14 cellular contexts compared by ENCODE assay signal in the genomic region with DNA sequence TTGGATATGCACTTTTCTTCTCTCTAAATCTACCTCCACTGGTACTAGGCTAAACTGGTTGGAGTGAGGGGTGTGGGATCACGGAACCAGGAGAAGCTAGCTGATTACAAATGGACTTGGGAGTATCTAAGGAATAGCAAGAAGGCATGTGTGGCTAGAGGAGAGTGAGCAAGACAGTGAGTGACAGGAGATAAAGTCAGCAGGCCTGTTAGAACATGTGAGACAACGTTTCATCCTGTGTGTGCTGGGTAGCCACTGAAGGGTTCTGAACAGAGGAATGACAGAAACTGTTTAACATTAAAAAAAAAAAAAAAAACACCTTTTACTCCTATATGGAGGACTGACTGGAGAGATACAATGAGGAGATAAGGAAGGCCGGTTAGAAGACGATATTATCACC. TPM values are rescaled to one million over a fixed set of nuclear protein-coding genes. Genes with fewer than 3 reads are reported as not detected.
DNase-seq lines count a peak whose midpoint lies in the region; ATAC-seq and TF ChIP-seq lines count a peak whose summit lies in the region.
"Had no signal": no experiment of that assay in that cellular context is flagged by ENCODE, and none has a peak within 500 bp of the region (broad histone marks: within the 10 kb centered on the region; RNA-seq: fewer than 3 reads in every experiment).

No MANE protein-coding gene starts in this region.

- H4K20me1 ChIP-seq in IMR-90 (ENCODE audit: insufficient read depth, low read length) (no peaks in the 10 kb centered on the region), MM.1S (ENCODE audit: insufficient read depth, low read length) (no peaks in the 10 kb centered on the region)

- no peaks in the 10 kb centered on the region for H3K9me2 ChIP-seq in MM.1S (replicated peaks; ENCODE audit: insufficient read depth, low read length)

- TF ChIP-seq CTCF in IMR-90 (conservative IDR thresholded peaks at IDR 0.05; ENCODE audit: low read depth, low read length) (no peak), ascending aorta (IDR thresholded peaks at IDR 0.05) (no peak), gastrocnemius medialis (IDR thresholded peaks at IDR 0.05 in 4 of 5, conservative IDR thresholded peaks at IDR 0.05 in 1 of 5) (no peak), MM.1S (IDR thresholded peaks at IDR 0.05; ENCODE audit: low read length) (no peak)

- peak overlapping the region in 1 of 2 experiments; percentile 38; a peak in 1 of 4 replicates for H4K8ac ChIP-seq in IMR-90 (ENCODE audit: low read depth in 2 of 2, low read length in 2 of 2)

- H3K9ac ChIP-seq in IMR-90 (ENCODE audit: low read depth, low read length) (no peak overlapping the region), MM.1S (ENCODE audit: low read length) (no peak overlapping the region)

- peak overlapping the region; percentile 45; the same call in 1 of the 2 replicates for H2BK20ac ChIP-seq in IMR-90 (ENCODE audit: low read depth, low read length)

- no peaks in the 10 kb centered on the region for H3K79me2 ChIP-seq in MM.1S (ENCODE audit: low read length)

- CTCF ChIA-PET in IMR-90 (lab: Yijun Ruan, JAX) = no interaction called here

- intact Hi-C loops in IMR-90 (cut with micrococcal nuclease) (no loop called here), ascending aorta (cut with DNase I) (loop anchor here (5.0 kb wide), 2 partner anchors 32 to 52 kb away; partner anchors contain the start of gene ZNF438), left ventricle myocardium superior (cut with micrococcal nuclease) (no loop called here), gastrocnemius medialis (cut with DNase I; ENCODE audit: low total_unique reads) (loop anchor here (2.0 to 5.0 kb wide), 3 partner anchors 19 to 1383 kb away; no protein-coding TSS in a partner anchor)

- no peak overlapping the region for H2AK9ac ChIP-seq in IMR-90 (replicated peaks; ENCODE audit: low read depth, low read length, poor library complexity)

- no peak overlapping the region for H3K18ac ChIP-seq in IMR-90 (ENCODE audit: low read depth, low read length)

- H3K56ac ChIP-seq in IMR-90 (ENCODE audit: extremely low read depth, insufficient read depth, low read length) = no peak overlapping the region

- POLR2A ChIA-PET in IMR-90 (lab: Charles Lee; ENCODE audit: unreplicated experiment) = no interaction called here

- dilution Hi-C loops in IMR-90 (cut with HindIII; ENCODE audit: low sequenced_read_pairs, unreplicated experiment) = no loop called here

- H3K4me1 ChIP-seq in IMR-90 (ENCODE audit: control insufficient read depth, insufficient read depth, low read length) = peaks cover 7% of the 10 kb centered on the region
- peaks cover 6 to 30% of the 10 kb centered on the region in 2 donors for H3K4me1 ChIP-seq in ascending aorta
- H3K4me1 ChIP-seq in gastrocnemius medialis = peaks cover 32 to 52% of the 10 kb centered on the region in 2 donors
- H3K4me1 ChIP-seq in MM.1S (ENCODE audit: low read length) = no peaks in the 10 kb centered on the region

- peaks cover 6% of the 10 kb centered on the region; the same call in 1 of the 2 replicates for H3K9me1 ChIP-seq in IMR-90 (ENCODE audit: insufficient read depth, low read length)

- no peak overlapping the region for H2AFZ ChIP-seq in IMR-90 (replicated peaks; ENCODE audit: low read length, poor library complexity)
- no peak overlapping the region for H2AFZ ChIP-seq in MM.1S (ENCODE audit: low read length)
- H2AFZ ChIP-seq: GM23338 had no signal

- H3K9me3 ChIP-seq in IMR-90 (ENCODE audit: control insufficient read depth, insufficient read depth, low read length) (no peaks in the 10 kb centered on the region), ascending aorta (peaks cover 0 to 1% of the 10 kb centered on the region in 2 donors), gastrocnemius medialis (no peaks in the 10 kb centered on the region), MM.1S (replicated peaks; ENCODE audit: insufficient read depth, low read length) (no peaks in the 10 kb centered on the region)

- H3K27ac ChIP-seq in IMR-90 (ENCODE audit: insufficient read depth, low read length) (no peak overlapping the region), ascending aorta (peak overlapping the region; percentile 54 to 68), gastrocnemius medialis (peak overlapping the region; percentile 82 to 91 (median 84)), MM.1S (ENCODE audit: low read length) (no peak overlapping the region)

- DNase-seq in IMR-90 (no peak), ascending aorta (ENCODE audit: low spot score in 2 of 2) (no peak), left ventricle myocardium superior (no peak), gastrocnemius medialis (no peak), SKM-1 (lab: John Stamatoyannopoulos, UW; ENCODE audit: unreplicated experiment) (no peak), MM.1S (no peak)
- DNase-seq: KG1, NCI-H1105, NCI-H187, NCI-H446, NCI-H748 treated with DMSO at 0.1 percent for 48 hours, SHP77 treated with DMSO at 0.1 percent for 48 hours had no signal

- H3K23ac ChIP-seq in IMR-90 (ENCODE audit: low read depth, low read length) = no peak overlapping the region

- 0 out of 2 replicates have a peak overlapping the region, but pooled peaks have one; percentile 46 for H3K14ac ChIP-seq in IMR-90 (replicated peaks; ENCODE audit: low read depth, low read length)

- no CpG with 5 or more reads among the region's 4 CpGs for WGBS in IMR-90 (ENCODE audit: extremely low coverage in 2 of 2, insufficient read length in 1 of 2), 2 experiments

- in situ Hi-C loops in IMR-90 (cut with MboI; ENCODE audit: low sequenced_read_pairs) = no loop called here
- in situ Hi-C loops in gastrocnemius medialis (cut with MboI; ENCODE audit: low sequenced_read_pairs in 4 of 4) = no loop called here

- no peaks in the 10 kb centered on the region for H3F3A ChIP-seq in MM.1S (ENCODE audit: insufficient read depth, low read length)

- H3K79me1 ChIP-seq in IMR-90 (ENCODE audit: low read depth in 1 of 2, low read length in 2 of 2) = peaks cover 1 to 22% of the 10 kb centered on the region in 2 experiments; a peak in 2 of 4 replicates

- H3K27me3 ChIP-seq in IMR-90 (ENCODE audit: control insufficient read depth, insufficient read depth, low read length) = no peaks in the 10 kb centered on the region
- H3K27me3 ChIP-seq in ascending aorta = no peaks in the 10 kb centered on the region
- H3K27me3 ChIP-seq in gastrocnemius medialis = no peaks in the 10 kb centered on the region
- H3K27me3 ChIP-seq in MM.1S (replicated peaks; ENCODE audit: insufficient read depth, low read length) = no peaks in the 10 kb centered on the region

- TF ChIP-seq POLR2A in IMR-90 (IDR thresholded peaks at IDR 0.05; ENCODE audit: low read depth, low read length) (no peak), gastrocnemius medialis (IDR thresholded peaks at IDR 0.05) (no peak)

- H2BK15ac ChIP-seq in IMR-90 (ENCODE audit: low read depth, low read length) = no peak overlapping the region

- TF ChIP-seq RAD21 in IMR-90 (IDR thresholded peaks at IDR 0.05; ENCODE audit: low read length) = no peak

- no TSS peak for BruUV-seq in IMR-90 (replicated peaks; lab: Mats Ljungman, UMichigan)

- no peak overlapping the region for H2BK5ac ChIP-seq in IMR-90 (ENCODE audit: low read depth, low read length, poor library complexity, severe bottlenecking)

- no peak overlapping the region for H4K5ac ChIP-seq in IMR-90 (ENCODE audit: low read depth, low read length)

- H3K4me2 ChIP-seq in IMR-90 (ENCODE audit: low read depth, low read length) (no peak overlapping the region), MM.1S (ENCODE audit: low read depth, low read length) (no peak overlapping the region)
- H3K4me2 ChIP-seq: GM23338 had no signal

- H3K4ac ChIP-seq in IMR-90 (ENCODE audit: low read depth, low read length) = peak overlapping the region; percentile 46

- H2BK120ac ChIP-seq in IMR-90 (ENCODE audit: low read depth, low read length) = no peak overlapping the region

- H3K4me3 ChIP-seq in IMR-90 (ENCODE audit: insufficient read depth, low read depth, low read length) (no peak overlapping the region), ascending aorta (no peak overlapping the region), gastrocnemius medialis (no peak overlapping the region), MM.1S (ENCODE audit: low read length) (no peak overlapping the region)
- H3K4me3 ChIP-seq: GM23338 had no signal

- H2AK5ac ChIP-seq in IMR-90 (ENCODE audit: low read depth, low read length) = peak overlapping the region; percentile 82; the same call in 1 of the 2 replicates

- H3K36me3 ChIP-seq in IMR-90 (ENCODE audit: control insufficient read depth, insufficient read depth, low read length) = no peaks in the 10 kb centered on the region
- no peaks in the 10 kb centered on the region for H3K36me3 ChIP-seq in ascending aorta
- no peaks in the 10 kb centered on the region for H3K36me3 ChIP-seq in gastrocnemius medialis
- H3K36me3 ChIP-seq in MM.1S (replicated peaks; ENCODE audit: insufficient read depth, low read length) = no peaks in the 10 kb centered on the region

- ATAC-seq in IMR-90 (ENCODE audit: low read depth) = no peak
- ATAC-seq in left ventricle myocardium superior = peak; percentile 21
- no peak for ATAC-seq in gastrocnemius medialis
- ATAC-seq in HG02973 (IDR thresholded peaks at IDR 0.05; ENCODE audit: unreplicated experiment) = no peak
- ATAC-seq: GM23338 had no signal

- no peak overlapping the region; the same call in 1 of the 2 replicates for H4K91ac ChIP-seq in IMR-90 (ENCODE audit: insufficient read depth, low read depth, low read length)

TF ChIP-seq in IMR-90, 13 proteins besides CTCF, POLR2A, EP300 and RAD21 (continues in another document):
- TF ChIP-seq CHD1 (IDR thresholded peaks at IDR 0.05; ENCODE audit: low read depth, low read length) (no peak), RFX5 (IDR thresholded peaks at IDR 0.05; ENCODE audit: low read depth, low read length) (no peak), MXI1 (IDR thresholded peaks at IDR 0.05; ENCODE audit: borderline replicate concordance, low read depth, low read length) (no peak), BHLHE40 (IDR thresholded peaks at IDR 0.05; ENCODE audit: low read depth, low read length) (no peak), NFE2L2 (IDR thresholded peaks at IDR 0.05; ENCODE audit: low read depth, low read length) (no peak), MAFK (IDR thresholded peaks at IDR 0.05; ENCODE audit: low read depth, low read length) (no peak)

RNA-seq across cellular contexts. Expression of gene ZNF438, which starts 51.7 kb away (rescaled TPM):
- total RNA-seq in IMR-90 (2012; rRNA removed) (2.8 and 2.9 TPM in 2 replicates), ascending aorta (1.7 TPM), left ventricle myocardium superior (13.9 TPM), gastrocnemius medialis (10 to 100 TPM; 14.4 to 37.0 (median 26.5) TPM)
- 1.8 TPM in 2 replicates for polyA plus RNA-seq in IMR-90 (2012; rRNA removed)
- polyA plus RNA-seq in IMR-90 (2012; cell fraction: cytosol; rRNA removed) = 0.75 and 0.88 TPM in 2 replicates
- polyA plus RNA-seq in IMR-90 (2012; cell fraction: nucleus; rRNA removed; ENCODE audit: low replicate concordance) = 1.1 and 4.6 TPM in 2 replicates

Comparison
In these comparisons a context has a peak if more than half of its experiments do, and no peak if none do; other contexts are left out.
1. H3K27ac ChIP-seq: peak in ascending aorta (2 of 2) and gastrocnemius medialis (4 of 4); none in IMR-90 (single experiment) and MM.1S (single experiment).
2. intact Hi-C loops: an anchor here in ascending aorta (5.0 kb wide) and gastrocnemius medialis (2.0 to 5.0 kb wide); none called in IMR-90 and left ventricle myocardium superior.